ENCODE assay signal across 9 cellular contexts in genomic region chr1:51642739-51643142, GRCh38. TPM values are rescaled to one million over a fixed set of nuclear protein-coding genes. Genes with fewer than 3 reads are reported as not detected.
DNase-seq lines count a peak whose midpoint lies in the region; ATAC-seq and TF ChIP-seq lines count a peak whose summit lies in the region.
"Had no signal": no experiment of that assay in that cellular context is flagged by ENCODE, and none has a peak within 500 bp of the region (broad histone marks: within the 10 kb centered on the region; RNA-seq: fewer than 3 reads in every experiment).

No MANE protein-coding gene starts in this region.

- peak; percentile 80 to 89 for TF ChIP-seq EP300 in tibial nerve (IDR thresholded peaks at IDR 0.05)

- peak overlapping the region; percentile 78; the same call in 1 of the 2 replicates for H3K4me2 ChIP-seq in IMR-90 (ENCODE audit: low read depth, low read length)

- H3K4me1 ChIP-seq in IMR-90 (ENCODE audit: control insufficient read depth, insufficient read depth, low read length), result peaks cover 18% of the 10 kb centered on the region
- no peaks in the 10 kb centered on the region for H3K4me1 ChIP-seq in mucosa of rectum (ENCODE audit: control insufficient read depth in 2 of 2, insufficient read depth in 2 of 2, low read length in 2 of 2)
- peaks cover 0 to 67% (median 25%) of the 10 kb centered on the region in 4 donors for H3K4me1 ChIP-seq in tibial nerve

- H3K79me1 ChIP-seq in IMR-90 (ENCODE audit: low read depth in 1 of 2, low read length in 2 of 2), result peaks cover 34 to 69% of the 10 kb centered on the region in 2 experiments

- H3K9ac ChIP-seq in IMR-90 (ENCODE audit: low read depth, low read length), result no peak overlapping the region; the same call in 1 of the 2 replicates
- H3K9ac ChIP-seq in mucosa of rectum (ENCODE audit: low read depth in 1 of 2, low read length in 2 of 2), result no peak overlapping the region

- peak overlapping the region in 1 of 2 experiments; percentile 58; a peak in 2 of 4 replicates for H4K8ac ChIP-seq in IMR-90 (ENCODE audit: low read depth in 2 of 2, low read length in 2 of 2)

- no peaks in the 10 kb centered on the region for H3K27me3 Mint-ChIP-seq in natural killer cell (ENCODE audit: low read depth in 2 of 2)

- H2AK5ac ChIP-seq in IMR-90 (ENCODE audit: low read depth, low read length), result peak overlapping the region; percentile 81; the same call in 1 of the 2 replicates

- no TSS peak for BruUV-seq in IMR-90 (replicated peaks; lab: Mats Ljungman, UMichigan)

- peak overlapping the region; percentile 81 for H3K4ac ChIP-seq in IMR-90 (ENCODE audit: low read depth, low read length)

- H3K18ac ChIP-seq in IMR-90 (ENCODE audit: low read depth, low read length), result peak overlapping the region; percentile 95; the same call in 1 of the 2 replicates

- peaks cover 12% of the 10 kb centered on the region for H3K9me1 ChIP-seq in IMR-90 (ENCODE audit: insufficient read depth, low read length)

- H2AFZ ChIP-seq in IMR-90 (replicated peaks; ENCODE audit: low read length, poor library complexity), result no peak overlapping the region

- H3K14ac ChIP-seq in IMR-90 (replicated peaks; ENCODE audit: low read depth, low read length), result peak overlapping the region; percentile 77

- H2BK120ac ChIP-seq in IMR-90 (ENCODE audit: low read depth, low read length), result peak overlapping the region; percentile 84

- CTCF ChIA-PET in IMR-90 (lab: Yijun Ruan, JAX), result no interaction called here
- CTCF ChIA-PET in GM10248 (lab: Yijun Ruan, JAX), result interaction anchor here (1.1 kb wide), 1 partner anchor 10 kb away, joined by 4 read pairs; no protein-coding TSS in a partner anchor

- H2BK20ac ChIP-seq in IMR-90 (ENCODE audit: low read depth, low read length), result peak overlapping the region; percentile 72

- peak overlapping the region; percentile 94 for H2BK5ac ChIP-seq in IMR-90 (ENCODE audit: low read depth, low read length, poor library complexity, severe bottlenecking)

- H3K27ac Mint-ChIP-seq in natural killer cell, result no peak overlapping the region

- TF ChIP-seq CTCF in IMR-90 (conservative IDR thresholded peaks at IDR 0.05; ENCODE audit: low read depth, low read length), result no peak
- no peak for TF ChIP-seq CTCF in tibial nerve (IDR thresholded peaks at IDR 0.05)
- no peak for TF ChIP-seq CTCF in GM10248 (IDR thresholded peaks at IDR 0.05; ENCODE audit: control extremely low read depth, extremely low read depth, low read depth, missing control alignments)
- no peak for TF ChIP-seq CTCF in natural killer cell (IDR thresholded peaks at IDR 0.05)

- H3K4me3 ChIP-seq in IMR-90 (ENCODE audit: insufficient read depth, low read depth, low read length) (no peak overlapping the region), mucosa of rectum (ENCODE audit: low read length in 2 of 2) (no peak overlapping the region), tibial nerve (no peak overlapping the region)

- H3K4me3 Mint-ChIP-seq in natural killer cell, result no peak overlapping the region

- ATAC-seq in IMR-90 (ENCODE audit: low read depth), result peak; percentile 87
- ATAC-seq in HG02938 (IDR thresholded peaks at IDR 0.05; ENCODE audit: unreplicated experiment), result no peak
- ATAC-seq in natural killer cell, result no peak

- no CpG with 5 or more reads among the region's 1 CpG for WGBS in IMR-90 (ENCODE audit: extremely low coverage in 2 of 2, insufficient read length in 1 of 2), 2 experiments
- 38 to 50% methylated on average over 1 of the region's 1 CpG for WGBS in tibial nerve, 2 donors

- no peak for TF ChIP-seq POLR2A in IMR-90 (IDR thresholded peaks at IDR 0.05; ENCODE audit: low read depth, low read length)
- no peak for TF ChIP-seq POLR2A in tibial nerve (IDR thresholded peaks at IDR 0.05)

- H3K9me3 Mint-ChIP-seq in natural killer cell, result no peaks in the 10 kb centered on the region

- H3K27me3 ChIP-seq in IMR-90 (ENCODE audit: control insufficient read depth, insufficient read depth, low read length) (no peaks in the 10 kb centered on the region), mucosa of rectum (ENCODE audit: control insufficient read depth in 2 of 2, insufficient read depth in 2 of 2, low read length in 2 of 2) (no peaks in the 10 kb centered on the region), tibial nerve (no peaks in the 10 kb centered on the region)

- H4K5ac ChIP-seq in IMR-90 (ENCODE audit: low read depth, low read length), result peak overlapping the region; percentile 75; the same call in 1 of the 2 replicates

- intact Hi-C loops in IMR-90 (cut with micrococcal nuclease), result no loop called here
- intact Hi-C loops in natural killer cell (cut with micrococcal nuclease), result no loop called here

- H3K4me1 Mint-ChIP-seq in natural killer cell, result peaks cover 20 to 35% of the 10 kb centered on the region in 2 donors

- H4K20me1 ChIP-seq in IMR-90 (ENCODE audit: insufficient read depth, low read length), result no peaks in the 10 kb centered on the region

- no peak overlapping the region for H2AK9ac ChIP-seq in IMR-90 (replicated peaks; ENCODE audit: low read depth, low read length, poor library complexity)

- H2BK15ac ChIP-seq in IMR-90 (ENCODE audit: low read depth, low read length), result peak overlapping the region; percentile 79; the same call in 2 of the 3 replicates

- no peaks in the 10 kb centered on the region for H3K36me3 Mint-ChIP-seq in natural killer cell

- peak overlapping the region; percentile 69; the same call in 1 of the 2 replicates for H4K91ac ChIP-seq in IMR-90 (ENCODE audit: insufficient read depth, low read depth, low read length)

- DNase-seq in IMR-90 (peak; percentile 96), epidermal melanocyte (ENCODE audit: insufficient read length, low spot score) (peak; percentile 40), tibial nerve (ENCODE audit: low spot score in 2 of 2) (peak in 1 of 2 donors; percentile 63), GM10248 (ENCODE audit: extremely low spot score) (no peak), H4 (ENCODE audit: low spot score) (no peak), natural killer cell (no peak)
- DNase-seq: activated effector memory CD4-positive, alpha-beta T cell treated with anti-CD3 and anti-CD28 coated beads, Interleukin-2, amount 50 U/mL, for 16 hours had no signal

- dilution Hi-C loops in IMR-90 (cut with HindIII; ENCODE audit: low sequenced_read_pairs, unreplicated experiment), result no loop called here

- POLR2A ChIA-PET in IMR-90 (lab: Charles Lee; ENCODE audit: unreplicated experiment) (no interaction called here), GM10248 (lab: Yijun Ruan, JAX) (no interaction called here)

- H3K27ac ChIP-seq in IMR-90 (ENCODE audit: insufficient read depth, low read length) (peak overlapping the region; percentile 76; the same call in 1 of the 2 replicates), mucosa of rectum (ENCODE audit: low read depth in 2 of 2, low read length in 2 of 2) (peak overlapping the region; percentile 26 to 44), tibial nerve (peak overlapping the region; percentile 60 to 93 (median 79))

- H3K56ac ChIP-seq in IMR-90 (ENCODE audit: extremely low read depth, insufficient read depth, low read length), result peak overlapping the region; percentile 45; the same call in 1 of the 2 replicates

- in situ Hi-C loops in IMR-90 (cut with MboI; ENCODE audit: low sequenced_read_pairs), result no loop called here

- H3K23ac ChIP-seq in IMR-90 (ENCODE audit: low read depth, low read length), result peak overlapping the region; percentile 25; the same call in 1 of the 2 replicates

- no peaks in the 10 kb centered on the region for H3K36me3 ChIP-seq in IMR-90 (ENCODE audit: control insufficient read depth, insufficient read depth, low read length)
- H3K36me3 ChIP-seq in mucosa of rectum (ENCODE audit: control insufficient read depth in 2 of 2, insufficient read depth in 2 of 2, low read length in 2 of 2), result no peaks in the 10 kb centered on the region
- no peaks in the 10 kb centered on the region for H3K36me3 ChIP-seq in tibial nerve

- H3K9me3 ChIP-seq in IMR-90 (ENCODE audit: control insufficient read depth, insufficient read depth, low read length), result no peaks in the 10 kb centered on the region
- no peaks in the 10 kb centered on the region for H3K9me3 ChIP-seq in mucosa of rectum (ENCODE audit: control insufficient read depth in 2 of 2, low read length in 2 of 2)
- no peaks in the 10 kb centered on the region for H3K9me3 ChIP-seq in tibial nerve

- 0 out of 2 replicates have a peak, but pooled peaks have one; percentile 1 for TF ChIP-seq RAD21 in IMR-90 (IDR thresholded peaks at IDR 0.05; ENCODE audit: low read length)

TF ChIP-seq in IMR-90, 13 proteins besides CTCF, POLR2A, EP300 and RAD21:
- no peak for TF ChIP-seq CHD1 (IDR thresholded peaks at IDR 0.05; ENCODE audit: low read depth, low read length)
- no peak for TF ChIP-seq SMC3 (IDR thresholded peaks at IDR 0.05; ENCODE audit: low read depth, low read length)
- peak; percentile 87 for TF ChIP-seq CEBPB (IDR thresholded peaks at IDR 0.05; ENCODE audit: low read depth, low read length)
- no peak for TF ChIP-seq NFE2L2 (IDR thresholded peaks at IDR 0.05; ENCODE audit: low read depth, low read length)
- TF ChIP-seq BHLHE40 (IDR thresholded peaks at IDR 0.05; ENCODE audit: low read depth, low read length), result 0 out of 2 replicates have a peak, but pooled peaks have one; percentile 3
- TF ChIP-seq RCOR1 (IDR thresholded peaks at IDR 0.05; ENCODE audit: insufficient replicate concordance, low read length), result no peak
- TF ChIP-seq MAFK (IDR thresholded peaks at IDR 0.05; ENCODE audit: low read depth, low read length), result 0 out of 2 replicates have a peak, but pooled peaks have one; percentile 4
- no peak for TF ChIP-seq RFX5 (IDR thresholded peaks at IDR 0.05; ENCODE audit: low read depth, low read length)
- TF ChIP-seq MAZ (IDR thresholded peaks at IDR 0.05; ENCODE audit: borderline replicate concordance, low read depth, low read length), result no peak

RNA-seq across cellular contexts. Expression of gene OSBPL9, which starts 25.8 kb away (rescaled TPM):
- total RNA-seq in IMR-90 (2012; rRNA removed) (98.9 and 127 TPM in 2 replicates), tibial nerve (100 to 1,000 TPM in 2 of 4 donors, 10 to 100 TPM in 2; 86.1 to 132 (median 96.9) TPM), natural killer cell (10 to 100 TPM; 53.0 to 72.6 (median 62.0) TPM)
- 38.1 and 51.4 TPM in 2 replicates for polyA plus RNA-seq in IMR-90 (2012; rRNA removed)
- polyA plus RNA-seq in IMR-90 (2012; cell fraction: cytosol; rRNA removed), result 11.8 and 14.9 TPM in 2 replicates
- polyA plus RNA-seq in IMR-90 (2012; cell fraction: nucleus; rRNA removed; ENCODE audit: low replicate concordance), result 15.3 and 74.5 TPM in 2 replicates
- total RNA-seq in H4 (2014; rRNA removed; shearing (Covaris generic)), result 112 and 259 TPM in 2 replicates

Comparison
In these comparisons a context has a peak if more than half of its experiments do, and no peak if none do; other contexts are left out.
1. DNase-seq: peak in IMR-90 (single experiment) and epidermal melanocyte (single experiment); none in GM10248 (single experiment), H4 (single experiment) and natural killer cell (single experiment).
2. Peak in every context shown above with its lines, with median percentiles within 50 percentile points of each other: H3K27ac ChIP-seq.